ENCODE assay signal across 21 cellular contexts in the genomic region with DNA sequence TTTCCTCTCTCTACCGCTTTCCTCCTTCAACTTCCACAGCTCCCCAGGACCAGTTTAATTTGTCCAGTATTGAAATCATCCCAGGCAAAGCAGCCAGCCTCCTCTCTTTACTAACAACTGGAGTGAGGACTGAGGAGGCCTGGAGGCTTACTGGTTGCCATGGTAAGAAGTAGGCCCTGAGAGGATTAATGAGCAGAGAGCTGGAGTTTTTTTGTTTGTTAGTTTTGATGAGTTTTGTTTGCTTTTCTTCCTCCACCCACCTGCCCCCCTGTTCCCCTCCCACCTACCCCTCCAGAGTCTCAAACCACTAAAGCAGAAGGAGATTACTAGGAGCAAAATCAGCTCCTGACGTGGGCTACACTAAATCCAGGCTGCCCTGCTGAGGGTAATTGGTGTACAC. TPM values are rescaled to one million over a fixed set of nuclear protein-coding genes. Genes with fewer than 3 reads are reported as not detected.
DNase-seq lines count a peak whose midpoint lies in the region; ATAC-seq and TF ChIP-seq lines count a peak whose summit lies in the region.
"Had no signal": no experiment of that assay in that cellular context is flagged by ENCODE, and none has a peak within 500 bp of the region (broad histone marks: within the 10 kb centered on the region; RNA-seq: fewer than 3 reads in every experiment).

No MANE protein-coding gene starts in this region.

- no peak overlapping the region for H3K4me3 Mint-ChIP-seq in brain
- H3K4me3 Mint-ChIP-seq in stimulated activated memory B cell treated with anti-CD40 and anti-IgM and Interleukin-4, amounts not matched to agents 10 μg/mL and 1 μg/mL and 100 μg/mL, for 72 hours: no peak overlapping the region
- H3K4me3 Mint-ChIP-seq: CD4-positive, CD25-positive, alpha-beta regulatory T cell; T-cell had no signal

- H3K27ac Mint-ChIP-seq in brain: peak overlapping the region in 4 of 5 experiments; percentile 53 to 84 (median 80)
- H3K27ac Mint-ChIP-seq in stimulated activated memory B cell treated with anti-CD40 and anti-IgM and Interleukin-4, amounts not matched to agents 10 μg/mL and 1 μg/mL and 100 μg/mL, for 72 hours: no peak overlapping the region
- H3K27ac Mint-ChIP-seq: CD4-positive, CD25-positive, alpha-beta regulatory T cell; T-cell had no signal

- H3K27me3 Mint-ChIP-seq in brain: peaks cover 4% of the 10 kb centered on the region
- no peaks in the 10 kb centered on the region for H3K27me3 Mint-ChIP-seq in stimulated activated memory B cell treated with anti-CD40 and anti-IgM and Interleukin-4, amounts not matched to agents 10 μg/mL and 1 μg/mL and 100 μg/mL, for 72 hours
- H3K27me3 Mint-ChIP-seq: CD4-positive, CD25-positive, alpha-beta regulatory T cell had no signal

- TF ChIP-seq CTCF in brain (conservative IDR thresholded peaks at IDR 0.05): no peak

- H3K4me1 ChIP-seq in HUES6 (ENCODE audit: control insufficient read depth, insufficient read depth, low read length) (peaks cover 21% of the 10 kb centered on the region), iPS-20b (ENCODE audit: insufficient read depth, low read length) (peaks cover 3% of the 10 kb centered on the region; the same call in 1 of the 2 replicates)
- H3K4me1 ChIP-seq: BLaER1 had no signal

- POLR2A ChIA-PET in HEK293T (lab: Yijun Ruan, JAX): no interaction called here

- DNase-seq in D341Med (ENCODE audit: low spot score) (peak; percentile 30), 8988T (no peak), HEK293T (ENCODE audit: extremely low spot score) (no peak)
- DNase-seq: CD4-positive, CD25-positive, alpha-beta regulatory T cell; IMR-90; KG1; MG63; NCI-H1105 treated with DMSO at 0.1 percent for 48 hours; NCI-H146; NCI-H1930; NCI-H2227 treated with DMSO at 0.1 percent for 48 hours; NCI-H510A; Right ventricle myocardium superior; T-cell had no signal

- H3K4me1 Mint-ChIP-seq in brain: peaks cover 39% of the 10 kb centered on the region
- H3K4me1 Mint-ChIP-seq in stimulated activated memory B cell treated with anti-CD40 and anti-IgM and Interleukin-4, amounts not matched to agents 10 μg/mL and 1 μg/mL and 100 μg/mL, for 72 hours: no peaks in the 10 kb centered on the region
- H3K4me1 Mint-ChIP-seq: CD4-positive, CD25-positive, alpha-beta regulatory T cell; T-cell had no signal

- H3K27ac ChIP-seq in HUES6 (ENCODE audit: low read depth, low read length) (no peak overlapping the region), iPS-20b (ENCODE audit: low read length) (no peak overlapping the region)
- H3K27ac ChIP-seq: BLaER1 had no signal

- CTCF ChIA-PET in HEK293T (lab: Yijun Ruan, JAX): interaction anchor here (0.7 kb wide), 2 partner anchors 14 to 35 kb away, joined by 3 read pairs; no protein-coding TSS in a partner anchor

- peak overlapping the region; percentile 74 for H3K4me3 ChIP-seq in HUES6 (ENCODE audit: low read depth, low read length)
- H3K4me3 ChIP-seq in iPS-20b (ENCODE audit: low read length): peak overlapping the region; percentile 83; the same call in 1 of the 2 replicates
- H3K4me3 ChIP-seq: BLaER1, MG63 had no signal

- no peaks in the 10 kb centered on the region for H3K9me3 ChIP-seq in HUES6 (ENCODE audit: control insufficient read depth, insufficient read depth, low read depth, low read length)
- H3K9me3 ChIP-seq in iPS-20b (ENCODE audit: insufficient read depth, low read depth, low read length): no peaks in the 10 kb centered on the region
- H3K9me3 ChIP-seq: BLaER1, MG63 had no signal

- no peaks in the 10 kb centered on the region for H3K36me3 Mint-ChIP-seq in brain
- no peaks in the 10 kb centered on the region for H3K36me3 Mint-ChIP-seq in stimulated activated memory B cell treated with anti-CD40 and anti-IgM and Interleukin-4, amounts not matched to agents 10 μg/mL and 1 μg/mL and 100 μg/mL, for 72 hours
- H3K36me3 Mint-ChIP-seq: CD4-positive, CD25-positive, alpha-beta regulatory T cell; T-cell had no signal

- ATAC-seq in GM19324 (IDR thresholded peaks at IDR 0.05; ENCODE audit: low FRiP score, unreplicated experiment): no peak
- ATAC-seq in stimulated activated memory B cell treated with anti-CD40 and anti-IgM and Interleukin-4, amounts not matched to agents 10 μg/mL and 1 μg/mL and 100 μg/mL, for 72 hours: no peak
- ATAC-seq: T-cell had no signal

- H3K36me3 ChIP-seq in HUES6 (ENCODE audit: control insufficient read depth, insufficient read depth, low read length) (peaks cover 66% of the 10 kb centered on the region), iPS-20b (ENCODE audit: insufficient read depth, low read depth, low read length) (peaks cover 41% of the 10 kb centered on the region)
- H3K36me3 ChIP-seq: BLaER1, MG63 had no signal

- peaks cover 0 to 2% (median 0%) of the 10 kb centered on the region in 5 experiments for H3K9me3 Mint-ChIP-seq in brain
- H3K9me3 Mint-ChIP-seq in stimulated activated memory B cell treated with anti-CD40 and anti-IgM and Interleukin-4, amounts not matched to agents 10 μg/mL and 1 μg/mL and 100 μg/mL, for 72 hours: no peaks in the 10 kb centered on the region
- H3K9me3 Mint-ChIP-seq: T-cell had no signal

- no peak overlapping the region for H3K9ac ChIP-seq in HUES6 (ENCODE audit: low read length)
- H3K9ac ChIP-seq in iPS-20b (ENCODE audit: low read depth, low read length): no peak overlapping the region
- H3K9ac ChIP-seq: BLaER1 had no signal

- H3K27me3 ChIP-seq in HUES6 (ENCODE audit: control insufficient read depth, insufficient read depth, low read length): no peaks in the 10 kb centered on the region
- H3K27me3 ChIP-seq in iPS-20b (ENCODE audit: insufficient read depth, low read length): no peaks in the 10 kb centered on the region
- H3K27me3 ChIP-seq: BLaER1, MG63 had no signal

TF ChIP-seq in HEK293T, 16 proteins besides CTCF, POLR2A, EP300 and RAD21:
- TF ChIP-seq NFRKB (IDR thresholded peaks at IDR 0.05): no peak
- no peak for TF ChIP-seq ELF4 (IDR thresholded peaks at IDR 0.05)
- TF ChIP-seq BHLHE40 (IDR thresholded peaks at IDR 0.05; ENCODE audit: borderline replicate concordance): no peak
- TF ChIP-seq ZNF384 (IDR thresholded peaks at IDR 0.05): no peak
- TF ChIP-seq CTBP1 (IDR thresholded peaks at IDR 0.05; ENCODE audit: borderline replicate concordance): no peak
- TF ChIP-seq TARDBP (IDR thresholded peaks at IDR 0.05): no peak
- no peak for TF ChIP-seq LEF1 (IDR thresholded peaks at IDR 0.05; ENCODE audit: borderline replicate concordance)
- no peak for TF ChIP-seq FOXK2 (IDR thresholded peaks at IDR 0.05)
- no peak for TF ChIP-seq HDGF (IDR thresholded peaks at IDR 0.05; ENCODE audit: borderline replicate concordance)
- no peak for TF ChIP-seq FOXM1 (IDR thresholded peaks at IDR 0.05; ENCODE audit: borderline replicate concordance)
- no peak for TF ChIP-seq ARNT (IDR thresholded peaks at IDR 0.05)
- TF ChIP-seq SP1 (IDR thresholded peaks at IDR 0.05): no peak
- no peak for TF ChIP-seq SUZ12 (IDR thresholded peaks at IDR 0.05)
- TF ChIP-seq, protein P1, sequence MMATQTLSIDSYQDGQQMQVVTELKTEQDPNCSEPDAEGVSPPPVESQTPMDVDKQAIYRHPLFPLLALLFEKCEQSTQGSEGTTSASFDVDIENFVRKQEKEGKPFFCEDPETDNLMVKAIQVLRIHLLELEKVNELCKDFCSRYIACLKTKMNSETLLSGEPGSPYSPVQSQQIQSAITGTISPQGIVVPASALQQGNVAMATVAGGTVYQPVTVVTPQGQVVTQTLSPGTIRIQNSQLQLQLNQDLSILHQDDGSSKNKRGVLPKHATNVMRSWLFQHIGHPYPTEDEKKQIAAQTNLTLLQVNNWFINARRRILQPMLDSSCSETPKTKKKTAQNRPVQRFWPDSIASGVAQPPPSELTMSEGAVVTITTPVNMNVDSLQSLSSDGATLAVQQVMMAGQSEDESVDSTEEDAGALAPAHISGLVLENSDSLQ (IDR thresholded peaks at IDR 0.05): no peak
- no peak for TF ChIP-seq L3MBTL2 (conservative IDR thresholded peaks at IDR 0.05)
TF ChIP-seq in HEK293T: peak in this region for 0.

RNA-seq across cellular contexts. Expression of a gene that starts 29.4 kb away (rescaled TPM):
- polyA plus RNA-seq in brain (ENCODE audit: insufficient read depth, low read depth, low replicate concordance): 1,325 TPM
- polyA plus RNA-seq: CD4-positive, CD25-positive, alpha-beta regulatory T cell had no signal

RNA-seq across cellular contexts. Expression of a gene that starts 36.5 kb away (rescaled TPM):
- polyA plus RNA-seq in brain (ENCODE audit: insufficient read depth, low read depth, low replicate concordance): 1.2 TPM
- polyA plus RNA-seq: AG04450 had no signal
